In the genomic region with DNA sequence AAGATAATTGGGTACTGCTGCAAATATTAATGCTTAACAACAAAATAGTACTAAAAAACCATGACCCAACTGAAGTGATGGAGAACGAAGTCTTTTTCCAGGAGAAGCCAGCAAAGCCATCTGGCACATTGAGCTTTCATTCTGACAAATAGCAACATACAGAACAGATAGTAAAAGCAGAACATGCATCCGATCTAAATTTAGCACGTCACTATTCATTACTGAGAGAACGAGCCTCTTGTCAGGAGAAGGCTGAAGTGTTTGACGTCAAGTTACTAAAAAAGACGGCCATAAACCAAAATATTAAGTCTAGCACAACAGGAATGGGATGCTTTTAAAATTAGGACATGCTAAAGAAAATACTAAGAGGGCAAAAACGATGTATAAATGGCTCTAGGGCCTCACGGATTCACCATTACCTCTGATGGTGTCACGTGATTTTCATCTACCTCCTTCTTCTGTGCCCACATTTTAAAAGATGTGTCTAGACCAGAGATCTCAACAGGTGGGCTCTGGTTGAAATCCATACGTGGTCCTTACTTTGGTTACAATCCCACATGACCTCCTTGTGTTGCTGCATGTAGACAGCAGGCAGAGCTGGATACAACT, we compare ENCODE assay signal across 31 cellular contexts.
"Had no signal": no experiment of that assay in that cellular context is flagged by ENCODE, and none has a peak within 500 bp of the region (broad histone marks: within the 10 kb centered on the region; RNA-seq: fewer than 3 reads in every experiment).

No MANE protein-coding gene starts in this region.

- H3K4me1 Mint-ChIP-seq: activated CD4-positive, alpha-beta T cell treated with anti-CD3 and anti-CD28 coated beads for 36 hours; activated CD4-positive, alpha-beta T cell treated with anti-CD3 and anti-CD28 coated beads, Interleukin-2, amount 10 ng/mL, durations not matched to agents 24 days and 14 days; activated CD8-positive, alpha-beta memory T cell treated with anti-CD3 and anti-CD28 coated beads, Interleukin-2, amount 10 ng/mL, durations not matched to agents 7 days and 5 days; activated naive CD4-positive, alpha-beta T cell treated with anti-CD3 and anti-CD28 coated beads, Interleukin-2, amount 50 U/mL, for 24 hours; activated naive CD8-positive, alpha-beta T cell treated with anti-CD3 and anti-CD28 coated beads for 36 hours; activated naive CD8-positive, alpha-beta T cell treated with anti-CD3 and anti-CD28 coated beads, Interleukin-2, amount 50 U/mL, for 24 hours had no signal

- H3K27me3 ChIP-seq: adrenal gland, body of pancreas had no signal

- H3K4me3 Mint-ChIP-seq: activated CD4-positive, alpha-beta memory T cell treated with anti-CD3 and anti-CD28 coated beads for 36 hours; activated CD4-positive, alpha-beta T cell treated with anti-CD3 and anti-CD28 coated beads for 36 hours; activated CD4-positive, alpha-beta T cell treated with anti-CD3 and anti-CD28 coated beads, Interleukin-2, amount 10 ng/mL, durations not matched to agents 24 days and 14 days; activated CD8-positive, alpha-beta memory T cell treated with anti-CD3 and anti-CD28 coated beads, Interleukin-2, amount 10 ng/mL, durations not matched to agents 7 days and 5 days; activated CD8-positive, alpha-beta T cell treated with anti-CD3 and anti-CD28 coated beads, Interleukin-2, amount 10 ng/mL, durations not matched to agents 7 days and 5 days; activated naive CD4-positive, alpha-beta T cell treated with anti-CD3 and anti-CD28 coated beads for 36 hours; activated naive CD4-positive, alpha-beta T cell treated with anti-CD3 and anti-CD28 coated beads, Interleukin-2, amount 50 U/mL, for 24 hours; activated naive CD8-positive, alpha-beta T cell treated with anti-CD3 and anti-CD28 coated beads for 36 hours; activated naive CD8-positive, alpha-beta T cell treated with anti-CD3 and anti-CD28 coated beads, Interleukin-2, amount 50 U/mL, for 24 hours; activated T-helper 1 cell treated with anti-CD3 and anti-CD28 coated beads, Interleukin-12 subunit alpha, Interleukin-12 subunit beta, Interleukin-2, Interleukin-4 antibody, amounts not matched to agents 30 ng/mL and 10 ng/mL and 1 ng/mL, durations not matched to agents 14 hours and 24 hours and 36 hours; effector memory CD8-positive, alpha-beta T cell had no signal

- H3K9me3 ChIP-seq: adrenal gland, body of pancreas had no signal

- DNase-seq: activated CD4-positive, alpha-beta memory T cell treated with anti-CD3 and anti-CD28 coated beads for 36 hours; activated CD4-positive, alpha-beta T cell treated with anti-CD3 and anti-CD28 coated beads for 36 hours; activated CD4-positive, alpha-beta T cell treated with anti-CD3 and anti-CD28 coated beads, Interleukin-2, amount 10 ng/mL, durations not matched to agents 24 days and 14 days; activated CD4-positive, CD25-positive, alpha-beta regulatory T cell; activated CD4-positive, CD25-positive, alpha-beta regulatory T cell treated with anti-CD3 and anti-CD28 coated beads, Interleukin-2, amount 50 U/mL, for 72 hours; activated CD8-positive, alpha-beta memory T cell treated with anti-CD3 and anti-CD28 coated beads, Interleukin-2, amount 10 ng/mL, durations not matched to agents 7 days and 5 days; activated CD8-positive, alpha-beta memory T cell treated with anti-CD3 and anti-CD28 coated beads, Interleukin-2, amount 50 U/mL, for 4 hours; activated CD8-positive, alpha-beta T cell treated with anti-CD3 and anti-CD28 coated beads, Interleukin-2, amount 10 ng/mL, durations not matched to agents 7 days and 5 days; activated effector memory CD4-positive, alpha-beta T cell treated with anti-CD3 and anti-CD28 coated beads, Interleukin-2, amount 50 U/mL, for 16 hours; activated naive CD4-positive, alpha-beta T cell treated with anti-CD3 and anti-CD28 coated beads for 36 hours; activated naive CD8-positive, alpha-beta T cell treated with anti-CD3 and anti-CD28 coated beads for 36 hours; activated naive CD8-positive, alpha-beta T cell treated with anti-CD3 and anti-CD28 coated beads, Interleukin-2, amount 50 U/mL, for 24 hours; activated T-cell treated with anti-CD3 and anti-CD28 coated beads, Interleukin-2, amount 50 U/mL, for 1 hour; activated T-cell treated with anti-CD3 and anti-CD28 coated beads, Interleukin-2, amount 50 U/mL, for 48 hours; adrenal gland; amygdala; caudate nucleus; cortex of kidney; effector CD4-positive, alpha-beta T cell; effector memory CD8-positive, alpha-beta T cell; foreskin fibroblast; T-helper 2 cell had no signal

- H3K4me3 ChIP-seq: adrenal gland, body of pancreas had no signal

- H3K27me3 Mint-ChIP-seq: activated CD4-positive, alpha-beta memory T cell treated with anti-CD3 and anti-CD28 coated beads for 36 hours; activated CD4-positive, alpha-beta T cell treated with anti-CD3 and anti-CD28 coated beads for 36 hours; activated CD4-positive, alpha-beta T cell treated with anti-CD3 and anti-CD28 coated beads, Interleukin-2, amount 10 ng/mL, durations not matched to agents 24 days and 14 days; activated naive CD4-positive, alpha-beta T cell treated with anti-CD3 and anti-CD28 coated beads, Interleukin-2, amount 50 U/mL, for 24 hours; activated naive CD8-positive, alpha-beta T cell treated with anti-CD3 and anti-CD28 coated beads for 36 hours; activated naive CD8-positive, alpha-beta T cell treated with anti-CD3 and anti-CD28 coated beads, Interleukin-2, amount 50 U/mL, for 24 hours had no signal

- FAIRE-seq: colon, endothelial cell of umbilical vein, frontal cortex had no signal

- H3K9me3 Mint-ChIP-seq: activated CD4-positive, alpha-beta T cell treated with anti-CD3 and anti-CD28 coated beads, Interleukin-2, amount 10 ng/mL, durations not matched to agents 24 days and 14 days; activated naive CD4-positive, alpha-beta T cell treated with anti-CD3 and anti-CD28 coated beads, Interleukin-2, amount 50 U/mL, for 24 hours; activated naive CD8-positive, alpha-beta T cell treated with anti-CD3 and anti-CD28 coated beads for 36 hours; activated naive CD8-positive, alpha-beta T cell treated with anti-CD3 and anti-CD28 coated beads, Interleukin-2, amount 50 U/mL, for 24 hours; activated T-helper 2 cell treated with anti-CD3 and anti-CD28 coated beads, Interferon-gamma antibody, Interleukin-2, Interleukin-4, amounts not matched to agents 10 μg/mL and 5 μg/mL and 100 μg/mL, durations not matched to agents 14 hours and 24 hours and 36 hours; effector memory CD8-positive, alpha-beta T cell had no signal

- ATAC-seq: activated CD4-positive, alpha-beta T cell treated with anti-CD3 and anti-CD28 coated beads for 36 hours; activated CD8-positive, alpha-beta memory T cell treated with anti-CD3 and anti-CD28 coated beads, Interleukin-2, amount 10 ng/mL, durations not matched to agents 7 days and 5 days; activated CD8-positive, alpha-beta T cell treated with anti-CD3 and anti-CD28 coated beads, Interleukin-2, amount 10 ng/mL, durations not matched to agents 7 days and 5 days; activated naive CD8-positive, alpha-beta T cell treated with anti-CD3 and anti-CD28 coated beads, Interleukin-2, amount 50 U/mL, for 24 hours; effector memory CD8-positive, alpha-beta T cell; esophagus mucosa had no signal

- H3K27ac ChIP-seq: adrenal gland, epithelial cell of prostate had no signal

- H3K36me3 Mint-ChIP-seq: activated CD4-positive, alpha-beta memory T cell treated with anti-CD3 and anti-CD28 coated beads for 36 hours; activated CD8-positive, alpha-beta memory T cell treated with anti-CD3 and anti-CD28 coated beads, Interleukin-2, amount 10 ng/mL, durations not matched to agents 7 days and 5 days; activated naive CD4-positive, alpha-beta T cell treated with anti-CD3 and anti-CD28 coated beads, Interleukin-2, amount 50 U/mL, for 24 hours; activated naive CD8-positive, alpha-beta T cell treated with anti-CD3 and anti-CD28 coated beads for 36 hours had no signal

- H3K27ac Mint-ChIP-seq: activated CD4-positive, alpha-beta memory T cell treated with anti-CD3 and anti-CD28 coated beads for 36 hours; activated CD4-positive, alpha-beta T cell treated with anti-CD3 and anti-CD28 coated beads for 36 hours; activated CD4-positive, alpha-beta T cell treated with anti-CD3 and anti-CD28 coated beads, Interleukin-2, amount 10 ng/mL, durations not matched to agents 24 days and 14 days; activated CD8-positive, alpha-beta memory T cell treated with anti-CD3 and anti-CD28 coated beads, Interleukin-2, amount 10 ng/mL, durations not matched to agents 7 days and 5 days; activated CD8-positive, alpha-beta T cell treated with anti-CD3 and anti-CD28 coated beads, Interleukin-2, amount 10 ng/mL, durations not matched to agents 7 days and 5 days; activated naive CD4-positive, alpha-beta T cell treated with anti-CD3 and anti-CD28 coated beads for 36 hours; activated naive CD4-positive, alpha-beta T cell treated with anti-CD3 and anti-CD28 coated beads, Interleukin-2, amount 50 U/mL, for 24 hours; activated naive CD8-positive, alpha-beta T cell treated with anti-CD3 and anti-CD28 coated beads for 36 hours; activated naive CD8-positive, alpha-beta T cell treated with anti-CD3 and anti-CD28 coated beads, Interleukin-2, amount 50 U/mL, for 24 hours; activated T-helper 1 cell treated with anti-CD3 and anti-CD28 coated beads, Interleukin-12 subunit alpha, Interleukin-12 subunit beta, Interleukin-2, Interleukin-4 antibody, amounts not matched to agents 30 ng/mL and 10 ng/mL and 1 ng/mL, durations not matched to agents 14 hours and 24 hours and 36 hours; activated T-helper 2 cell treated with anti-CD3 and anti-CD28 coated beads, Interferon-gamma antibody, Interleukin-2, Interleukin-4, amounts not matched to agents 10 μg/mL and 5 μg/mL and 100 μg/mL, durations not matched to agents 14 hours and 24 hours and 36 hours; effector memory CD8-positive, alpha-beta T cell had no signal
